Comparison of ENCODE assay signal across 2 cellular contexts in the genomic region with DNA sequence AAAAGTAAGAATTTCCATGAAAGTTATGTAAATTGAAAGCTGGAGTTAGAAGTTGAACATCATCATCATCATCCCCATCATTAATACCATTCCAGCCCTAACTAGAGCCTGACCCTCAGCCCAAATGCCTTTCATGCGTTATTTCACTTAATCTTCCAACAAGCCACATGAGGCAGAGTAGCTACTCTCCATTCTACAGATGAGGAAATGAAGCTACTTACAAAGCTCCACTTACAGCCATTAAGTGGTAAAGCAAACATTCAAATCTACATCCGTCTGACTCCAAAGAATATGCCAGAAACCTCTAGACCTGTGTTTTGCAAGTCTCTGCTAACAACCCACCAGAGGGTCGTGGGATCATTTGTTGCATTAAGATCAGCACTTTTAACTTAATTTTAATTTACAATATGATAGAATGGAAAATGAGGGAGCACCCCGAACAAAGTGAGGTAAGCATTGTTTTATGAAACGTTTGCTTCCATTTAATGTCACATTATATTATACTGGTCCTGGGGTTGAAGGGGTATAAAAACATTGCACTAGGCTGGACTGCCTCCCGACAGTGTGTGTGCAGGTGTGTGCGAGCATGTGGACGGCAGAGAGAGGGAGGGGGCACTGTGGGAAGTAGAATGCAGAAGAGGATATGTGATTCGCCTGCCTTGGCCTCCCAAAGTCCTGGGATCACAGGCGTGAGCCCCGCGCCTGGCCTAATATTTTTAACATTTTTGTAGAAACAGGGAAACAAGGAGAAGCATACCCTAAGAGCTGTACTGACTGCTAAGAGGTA.
TF ChIP-seq lines count a peak whose summit lies in the region.

No MANE protein-coding gene starts in this region.

TF ChIP-seq in GM12878, 131 proteins besides CTCF, POLR2A, EP300 and RAD21:
- TF ChIP-seq RELB (IDR thresholded peaks at IDR 0.05; ENCODE audit: low read depth) (no peak), PKNOX1 (IDR thresholded peaks at IDR 0.05) (no peak), POLR2AphosphoS2 (IDR thresholded peaks at IDR 0.05; ENCODE audit: low read depth, low read length) (no peak), CBFB (IDR thresholded peaks at IDR 0.05; ENCODE audit: low read depth) (no peak), SPI1 (IDR thresholded peaks at IDR 0.05; ENCODE audit: borderline replicate concordance, insufficient read depth, low read depth, low read length) (no peak), CHD1 (IDR thresholded peaks at IDR 0.05; ENCODE audit: low read depth, low read length) (no peak), ZNF274 (IDR thresholded peaks at IDR 0.05; ENCODE audit: insufficient read depth, insufficient read length) (no peak), NBN (IDR thresholded peaks at IDR 0.05) (no peak), TAF1 (IDR thresholded peaks at IDR 0.05; ENCODE audit: borderline replicate concordance, low read depth, low read length) (no peak), SUZ12 (IDR thresholded peaks at IDR 0.05; ENCODE audit: unreplicated experiment) (no peak)
- TF ChIP-seq, protein P1, sequence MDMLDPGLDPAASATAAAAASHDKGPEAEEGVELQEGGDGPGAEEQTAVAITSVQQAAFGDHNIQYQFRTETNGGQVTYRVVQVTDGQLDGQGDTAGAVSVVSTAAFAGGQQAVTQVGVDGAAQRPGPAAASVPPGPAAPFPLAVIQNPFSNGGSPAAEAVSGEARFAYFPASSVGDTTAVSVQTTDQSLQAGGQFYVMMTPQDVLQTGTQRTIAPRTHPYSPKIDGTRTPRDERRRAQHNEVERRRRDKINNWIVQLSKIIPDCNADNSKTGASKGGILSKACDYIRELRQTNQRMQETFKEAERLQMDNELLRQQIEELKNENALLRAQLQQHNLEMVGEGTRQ (IDR thresholded peaks at IDR 0.05; ENCODE audit: borderline replicate concordance, low read depth, low read length), result no peak
- TF ChIP-seq, protein P2, sequence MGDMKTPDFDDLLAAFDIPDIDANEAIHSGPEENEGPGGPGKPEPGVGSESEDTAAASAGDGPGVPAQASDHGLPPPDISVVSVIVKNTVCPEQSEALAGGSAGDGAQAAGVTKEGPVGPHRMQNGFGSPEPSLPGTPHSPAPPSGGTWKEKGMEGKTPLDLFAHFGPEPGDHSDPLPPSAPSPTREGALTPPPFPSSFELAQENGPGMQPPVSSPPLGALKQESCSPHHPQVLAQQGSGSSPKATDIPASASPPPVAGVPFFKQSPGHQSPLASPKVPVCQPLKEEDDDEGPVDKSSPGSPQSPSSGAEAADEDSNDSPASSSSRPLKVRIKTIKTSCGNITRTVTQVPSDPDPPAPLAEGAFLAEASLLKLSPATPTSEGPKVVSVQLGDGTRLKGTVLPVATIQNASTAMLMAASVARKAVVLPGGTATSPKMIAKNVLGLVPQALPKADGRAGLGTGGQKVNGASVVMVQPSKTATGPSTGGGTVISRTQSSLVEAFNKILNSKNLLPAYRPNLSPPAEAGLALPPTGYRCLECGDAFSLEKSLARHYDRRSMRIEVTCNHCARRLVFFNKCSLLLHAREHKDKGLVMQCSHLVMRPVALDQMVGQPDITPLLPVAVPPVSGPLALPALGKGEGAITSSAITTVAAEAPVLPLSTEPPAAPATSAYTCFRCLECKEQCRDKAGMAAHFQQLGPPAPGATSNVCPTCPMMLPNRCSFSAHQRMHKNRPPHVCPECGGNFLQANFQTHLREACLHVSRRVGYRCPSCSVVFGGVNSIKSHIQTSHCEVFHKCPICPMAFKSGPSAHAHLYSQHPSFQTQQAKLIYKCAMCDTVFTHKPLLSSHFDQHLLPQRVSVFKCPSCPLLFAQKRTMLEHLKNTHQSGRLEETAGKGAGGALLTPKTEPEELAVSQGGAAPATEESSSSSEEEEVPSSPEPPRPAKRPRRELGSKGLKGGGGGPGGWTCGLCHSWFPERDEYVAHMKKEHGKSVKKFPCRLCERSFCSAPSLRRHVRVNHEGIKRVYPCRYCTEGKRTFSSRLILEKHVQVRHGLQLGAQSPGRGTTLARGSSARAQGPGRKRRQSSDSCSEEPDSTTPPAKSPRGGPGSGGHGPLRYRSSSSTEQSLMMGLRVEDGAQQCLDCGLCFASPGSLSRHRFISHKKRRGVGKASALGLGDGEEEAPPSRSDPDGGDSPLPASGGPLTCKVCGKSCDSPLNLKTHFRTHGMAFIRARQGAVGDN (IDR thresholded peaks at IDR 0.05), result no peak
- TF ChIP-seq, protein P3, sequence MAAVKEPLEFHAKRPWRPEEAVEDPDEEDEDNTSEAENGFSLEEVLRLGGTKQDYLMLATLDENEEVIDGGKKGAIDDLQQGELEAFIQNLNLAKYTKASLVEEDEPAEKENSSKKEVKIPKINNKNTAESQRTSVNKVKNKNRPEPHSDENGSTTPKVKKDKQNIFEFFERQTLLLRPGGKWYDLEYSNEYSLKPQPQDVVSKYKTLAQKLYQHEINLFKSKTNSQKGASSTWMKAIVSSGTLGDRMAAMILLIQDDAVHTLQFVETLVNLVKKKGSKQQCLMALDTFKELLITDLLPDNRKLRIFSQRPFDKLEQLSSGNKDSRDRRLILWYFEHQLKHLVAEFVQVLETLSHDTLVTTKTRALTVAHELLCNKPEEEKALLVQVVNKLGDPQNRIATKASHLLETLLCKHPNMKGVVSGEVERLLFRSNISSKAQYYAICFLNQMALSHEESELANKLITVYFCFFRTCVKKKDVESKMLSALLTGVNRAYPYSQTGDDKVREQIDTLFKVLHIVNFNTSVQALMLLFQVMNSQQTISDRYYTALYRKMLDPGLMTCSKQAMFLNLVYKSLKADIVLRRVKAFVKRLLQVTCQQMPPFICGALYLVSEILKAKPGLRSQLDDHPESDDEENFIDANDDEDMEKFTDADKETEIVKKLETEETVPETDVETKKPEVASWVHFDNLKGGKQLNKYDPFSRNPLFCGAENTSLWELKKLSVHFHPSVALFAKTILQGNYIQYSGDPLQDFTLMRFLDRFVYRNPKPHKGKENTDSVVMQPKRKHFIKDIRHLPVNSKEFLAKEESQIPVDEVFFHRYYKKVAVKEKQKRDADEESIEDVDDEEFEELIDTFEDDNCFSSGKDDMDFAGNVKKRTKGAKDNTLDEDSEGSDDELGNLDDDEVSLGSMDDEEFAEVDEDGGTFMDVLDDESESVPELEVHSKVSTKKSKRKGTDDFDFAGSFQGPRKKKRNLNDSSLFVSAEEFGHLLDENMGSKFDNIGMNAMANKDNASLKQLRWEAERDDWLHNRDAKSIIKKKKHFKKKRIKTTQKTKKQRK (IDR thresholded peaks at IDR 0.05; ENCODE audit: low read depth, low read length), result no peak

TF ChIP-seq in HEK293T, 16 proteins besides CTCF, POLR2A, EP300 and RAD21:
- no peak for TF ChIP-seq FOXK2 (IDR thresholded peaks at IDR 0.05)
- no peak for TF ChIP-seq FOXA1 (IDR thresholded peaks at IDR 0.05)
- TF ChIP-seq ARNT (IDR thresholded peaks at IDR 0.05), result no peak
- no peak for TF ChIP-seq LEF1 (IDR thresholded peaks at IDR 0.05; ENCODE audit: borderline replicate concordance)
